In genomic region chr15:85255502-85255901, GRCh38 we compare ENCODE assay signal across 7 cellular contexts.
DNase-seq lines count a peak whose midpoint lies in the region; ATAC-seq and TF ChIP-seq lines count a peak whose summit lies in the region.
"Not testable (repeated sequence)": the region's sequence is repeated elsewhere in the genome, so short reads cannot be mapped to it uniquely, and the experiment has no call there.

No MANE protein-coding gene starts in this region.

- peak overlapping the region; percentile 27 to 80 (median 69); a peak in 18 of 22 replicates for H3K4me2 ChIP-seq in BLaER1 treated with 17β-estradiol and CSF1 and Interleukin-3, amounts not matched to agents 10 nM and 100 nM

- peak; percentile 56 for DNase-seq in activated effector memory CD4-positive, alpha-beta T cell treated with anti-CD3 and anti-CD28 coated beads, Interleukin-2, amount 50 U/mL, for 16 hours
- peak; percentile 36 for DNase-seq in ecto neural progenitor cell (ENCODE audit: low spot score)
- DNase-seq in cardiac muscle cell (ENCODE audit: low read depth in 1 of 2, low spot score in 1 of 2) = not testable (repeated sequence)
- peak in 2 of 3 donors; percentile 55 to 58 for DNase-seq in right cardiac atrium
- peak; percentile 61 for DNase-seq in sigmoid colon
- peak; percentile 61 for DNase-seq in upper lobe of right lung

- H3K9ac ChIP-seq in BLaER1 treated with 17β-estradiol and CSF1 and Interleukin-3, amounts not matched to agents 10 nM and 100 nM = peak overlapping the region in 3 of 11 experiments; percentile 13 to 54 (median 28); a peak in 3 of 22 replicates

- TF ChIP-seq POLR2A in sigmoid colon (IDR thresholded peaks at IDR 0.05) = not testable (repeated sequence)

- not testable (repeated sequence) for H3K9me3 ChIP-seq in BLaER1 treated with 17β-estradiol and CSF1 and Interleukin-3, amounts not matched to agents 10 nM and 100 nM (replicated peaks in 1 of 11); cardiac muscle cell (ENCODE audit: low read depth); right cardiac atrium (ENCODE audit: control insufficient read depth, low read length); sigmoid colon; upper lobe of right lung

- H3K27me3 ChIP-seq in BLaER1 treated with 17β-estradiol and CSF1 and Interleukin-3, amounts not matched to agents 10 nM and 100 nM; cardiac muscle cell; right cardiac atrium (ENCODE audit: control insufficient read depth, insufficient read depth); sigmoid colon; upper lobe of right lung: not testable (repeated sequence)

- not testable (repeated sequence) for TF ChIP-seq CTCF in cardiac muscle cell (IDR thresholded peaks at IDR 0.05; ENCODE audit: low read depth, low read length); sigmoid colon (IDR thresholded peaks at IDR 0.05); upper lobe of right lung (IDR thresholded peaks at IDR 0.05)

- not testable (repeated sequence) for ATAC-seq in right cardiac atrium, upper lobe of right lung

- WGBS in right cardiac atrium = 73% methylated on average over 24 of the region's 24 CpGs
- WGBS in sigmoid colon, 2 donors = 91 to 93% methylated on average over 24 of the region's 24 CpGs

- peaks cover 16 to 59% (median 52%) of the 10 kb centered on the region in 10 experiments for H3K4me1 ChIP-seq in BLaER1 treated with 17β-estradiol and CSF1 and Interleukin-3, amounts not matched to agents 10 nM and 100 nM
- H3K4me1 ChIP-seq in cardiac muscle cell (ENCODE audit: low read depth); right cardiac atrium (ENCODE audit: control insufficient read depth, insufficient read depth, low read length); upper lobe of right lung: not testable (repeated sequence)
- peaks cover 0 to 14% (median 12%) of the 10 kb centered on the region in 4 donors for H3K4me1 ChIP-seq in sigmoid colon

- intact Hi-C loops in right cardiac atrium (cut with DNase I); sigmoid colon (cut with DNase I); upper lobe of right lung (cut with DNase I): not testable (repeated sequence)

- not testable (repeated sequence) for TF ChIP-seq EP300 in sigmoid colon (IDR thresholded peaks at IDR 0.05)

- not testable (repeated sequence) for H4K20me1 ChIP-seq in BLaER1 treated with 17β-estradiol and CSF1 and Interleukin-3, amounts not matched to agents 10 nM and 100 nM

- H3K36me3 ChIP-seq in BLaER1 treated with 17β-estradiol and CSF1 and Interleukin-3, amounts not matched to agents 10 nM and 100 nM; cardiac muscle cell; sigmoid colon; upper lobe of right lung: not testable (repeated sequence)

- peak overlapping the region in 4 of 11 experiments; percentile 47 to 70 (median 59); a peak in 5 of 22 replicates for H3K27ac ChIP-seq in BLaER1 treated with 17β-estradiol and CSF1 and Interleukin-3, amounts not matched to agents 10 nM and 100 nM
- H3K27ac ChIP-seq in cardiac muscle cell = peak overlapping the region; percentile 83
- H3K27ac ChIP-seq in right cardiac atrium (ENCODE audit: low read length); sigmoid colon; upper lobe of right lung: not testable (repeated sequence)

- H3K4me3 ChIP-seq in BLaER1 treated with 17β-estradiol and CSF1 and Interleukin-3, amounts not matched to agents 10 nM and 100 nM; cardiac muscle cell; right cardiac atrium (ENCODE audit: low read length); sigmoid colon; upper lobe of right lung: not testable (repeated sequence)
